1 cellular context compared by ENCODE assay signal in the genomic region with DNA sequence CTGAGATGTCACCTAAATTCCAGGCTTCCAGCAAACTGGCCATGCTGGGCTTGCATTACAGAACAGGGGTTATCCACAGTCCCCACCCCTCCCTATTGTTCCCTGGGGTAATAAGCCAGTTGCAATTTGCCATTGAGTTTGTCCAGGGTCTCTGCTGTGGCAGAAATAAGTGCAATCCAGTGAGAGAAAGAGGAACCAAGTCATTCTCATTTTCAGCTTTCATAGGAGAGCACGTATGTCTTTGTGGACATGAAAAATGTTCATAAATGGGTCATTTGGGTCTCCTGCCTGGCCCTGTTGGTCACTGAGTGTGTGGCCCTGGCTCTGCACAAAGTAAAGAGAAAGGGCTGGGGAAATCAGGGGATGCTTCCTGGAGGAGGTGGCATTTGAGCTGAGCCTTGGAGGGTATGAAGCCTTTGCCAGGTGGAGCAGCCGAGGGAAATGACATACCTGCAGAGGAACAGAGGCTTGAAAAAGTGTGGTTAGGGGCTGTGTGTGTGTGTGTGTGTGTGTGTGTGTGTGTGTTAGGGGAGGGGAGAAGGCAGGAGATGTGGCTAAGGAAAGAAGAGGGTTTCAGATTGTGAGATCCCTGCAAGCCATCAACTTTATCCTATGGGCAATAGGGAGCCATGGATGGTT.
TF ChIP-seq lines count a peak whose summit lies in the region.

No MANE protein-coding gene starts in this region.

TF ChIP-seq in K562, 482 proteins besides CTCF, POLR2A, EP300 and RAD21:
- TF ChIP-seq E2F1 (CRISPR knock-in tag; IDR thresholded peaks at IDR 0.05) (no peak), TAF15 (IDR thresholded peaks at IDR 0.05; ENCODE audit: low read depth, low read length) (no peak), ZNF79 (CRISPR knock-in tag; IDR thresholded peaks at IDR 0.05; ENCODE audit: low read depth) (no peak), BDP1 (IDR thresholded peaks at IDR 0.05; ENCODE audit: insufficient read depth, insufficient read length) (no peak), CHD1 (IDR thresholded peaks at IDR 0.05; ENCODE audit: low read length) (no peak), BCOR (IDR thresholded peaks at IDR 0.05) (peak; percentile 50; the same call in 1 of the 2 replicates), CHD4 (IDR thresholded peaks at IDR 0.05; ENCODE audit: insufficient read depth, insufficient replicate concordance, low read depth, low read length, poor library complexity, severe bottlenecking) (no peak), NR2C1 (IDR thresholded peaks at IDR 0.05) (no peak), NR2C1 (tag; IDR thresholded peaks at IDR 0.05) (no peak), HDAC2 (IDR thresholded peaks at IDR 0.05) (no peak), MBD2 (IDR thresholded peaks at IDR 0.05; ENCODE audit: borderline replicate concordance, low read depth) (no peak), MTA1 (IDR thresholded peaks at IDR 0.05; ENCODE audit: borderline replicate concordance) (no peak), NR3C1 (CRISPR knock-in tag; IDR thresholded peaks at IDR 0.05) (no peak), SMAD1 (IDR thresholded peaks at IDR 0.05; ENCODE audit: low read depth, low read length, partially characterized antibody) (no peak), GTF3C2 (IDR thresholded peaks at IDR 0.05; ENCODE audit: borderline replicate concordance, extremely low read depth, insufficient read length) (no peak), CBX5 (IDR thresholded peaks at IDR 0.05; ENCODE audit: borderline replicate concordance, low read depth) (no peak), TCF7 (IDR thresholded peaks at IDR 0.05; ENCODE audit: borderline replicate concordance) (no peak), KDM1A (IDR thresholded peaks at IDR 0.05) (0 out of 4 replicates have a peak, but pooled peaks of 1 of the 2 experiments have one; percentile 10), JUNB (CRISPR knock-in tag; conservative IDR thresholded peaks at IDR 0.05) (no peak), ZFP36 (IDR thresholded peaks at IDR 0.05; ENCODE audit: low read depth, low read length, partially characterized antibody) (peak; percentile 96), HEY1 (CRISPR knock-in tag; IDR thresholded peaks at IDR 0.05; ENCODE audit: borderline replicate concordance) (no peak), ETV5 (CRISPR knock-in tag; IDR thresholded peaks at IDR 0.05; ENCODE audit: low read depth) (no peak), NELFE (IDR thresholded peaks at IDR 0.05; ENCODE audit: insufficient read depth, insufficient read length) (no peak), MYNN (IDR thresholded peaks at IDR 0.05) (no peak), MYNN (CRISPR knock-in tag; IDR thresholded peaks at IDR 0.05) (no peak), E2F3 (CRISPR knock-in tag; IDR thresholded peaks at IDR 0.05) (no peak), ARID3B (CRISPR knock-in tag; IDR thresholded peaks at IDR 0.05; ENCODE audit: borderline replicate concordance) (no peak), ZNF347 (CRISPR knock-in tag; IDR thresholded peaks at IDR 0.05; ENCODE audit: low read depth) (no peak), SMARCA5 (IDR thresholded peaks at IDR 0.05) (peak; percentile 65; the same call in 1 of the 2 replicates)
- TF ChIP-seq, protein P1, sequence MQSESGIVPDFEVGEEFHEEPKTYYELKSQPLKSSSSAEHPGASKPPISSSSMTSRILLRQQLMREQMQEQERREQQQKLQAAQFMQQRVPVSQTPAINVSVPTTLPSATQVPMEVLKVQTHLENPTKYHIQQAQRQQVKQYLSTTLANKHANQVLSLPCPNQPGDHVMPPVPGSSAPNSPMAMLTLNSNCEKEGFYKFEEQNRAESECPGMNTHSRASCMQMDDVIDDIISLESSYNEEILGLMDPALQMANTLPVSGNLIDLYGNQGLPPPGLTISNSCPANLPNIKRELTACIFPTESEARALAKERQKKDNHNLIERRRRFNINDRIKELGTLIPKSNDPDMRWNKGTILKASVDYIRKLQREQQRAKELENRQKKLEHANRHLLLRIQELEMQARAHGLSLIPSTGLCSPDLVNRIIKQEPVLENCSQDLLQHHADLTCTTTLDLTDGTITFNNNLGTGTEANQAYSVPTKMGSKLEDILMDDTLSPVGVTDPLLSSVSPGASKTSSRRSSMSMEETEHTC (IDR thresholded peaks at IDR 0.05), result no peak
- TF ChIP-seq, protein P2, sequence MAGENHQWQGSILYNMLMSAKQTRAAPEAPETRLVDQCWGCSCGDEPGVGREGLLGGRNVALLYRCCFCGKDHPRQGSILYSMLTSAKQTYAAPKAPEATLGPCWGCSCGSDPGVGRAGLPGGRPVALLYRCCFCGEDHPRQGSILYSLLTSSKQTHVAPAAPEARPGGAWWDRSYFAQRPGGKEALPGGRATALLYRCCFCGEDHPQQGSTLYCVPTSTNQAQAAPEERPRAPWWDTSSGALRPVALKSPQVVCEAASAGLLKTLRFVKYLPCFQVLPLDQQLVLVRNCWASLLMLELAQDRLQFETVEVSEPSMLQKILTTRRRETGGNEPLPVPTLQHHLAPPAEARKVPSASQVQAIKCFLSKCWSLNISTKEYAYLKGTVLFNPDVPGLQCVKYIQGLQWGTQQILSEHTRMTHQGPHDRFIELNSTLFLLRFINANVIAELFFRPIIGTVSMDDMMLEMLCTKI (IDR thresholded peaks at IDR 0.05; ENCODE audit: partially characterized antibody), result no peak
